In the genomic region with DNA sequence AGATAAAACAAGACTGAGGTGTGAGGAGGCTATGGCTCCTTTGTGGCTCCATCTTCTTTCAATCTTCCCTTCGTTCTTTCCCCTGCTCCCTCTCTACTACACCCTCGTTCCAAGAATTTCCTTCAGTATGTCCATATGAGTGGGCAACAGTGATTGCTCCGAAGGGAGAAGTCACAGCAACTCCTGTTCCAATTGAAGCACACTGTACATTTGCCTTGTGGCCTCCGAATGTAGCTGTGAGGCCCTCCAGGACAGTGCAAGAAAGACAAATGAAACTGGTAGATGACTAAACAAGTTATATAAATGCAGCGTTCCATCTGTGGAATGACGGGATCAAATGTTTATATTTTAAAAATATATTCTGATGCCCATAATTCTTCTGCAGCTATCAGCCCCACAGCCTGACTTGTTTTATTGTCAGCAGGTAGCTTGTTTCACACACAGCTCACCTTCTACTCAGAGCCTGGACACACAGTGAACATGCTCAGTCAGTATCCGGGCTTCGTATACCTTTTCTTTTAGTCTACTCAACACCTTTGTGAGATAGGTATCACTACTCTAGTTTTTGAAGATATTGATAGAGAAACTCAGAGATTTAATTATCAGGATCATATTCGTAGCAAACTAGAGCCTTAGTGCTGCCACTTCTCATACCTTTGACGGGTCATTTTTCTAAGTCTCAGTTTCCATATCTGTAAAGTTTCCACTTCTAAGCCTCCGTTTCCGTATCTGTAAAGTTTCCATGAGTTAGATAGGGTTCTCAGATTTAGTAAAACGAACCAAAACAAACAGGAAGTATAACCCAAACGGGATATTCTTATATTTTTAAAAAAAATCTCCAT, we compare ENCODE assay signal across 8 cellular contexts. TPM values are rescaled to one million over a fixed set of nuclear protein-coding genes. Genes with fewer than 3 reads are reported as not detected.
DNase-seq lines count a peak whose midpoint lies in the region; ATAC-seq, FAIRE-seq and TF ChIP-seq lines count a peak whose summit lies in the region.

No MANE protein-coding gene starts in this region.

- peaks cover 2% of the 10 kb centered on the region; the same call in 1 of the 2 replicates for H3K9me3 ChIP-seq in HUES6 (ENCODE audit: control insufficient read depth, insufficient read depth, low read depth, low read length)

- intact Hi-C loops in MCF 10A (cut with micrococcal nuclease) = no loop called here

- peaks cover 8% of the 10 kb centered on the region for H3K9me3 Mint-ChIP-seq in MCF 10A (ENCODE audit: unreplicated experiment)
- peaks cover 20% of the 10 kb centered on the region for H3K9me3 Mint-ChIP-seq in nephron progenitor cell

- peaks cover 5% of the 10 kb centered on the region; the same call in 1 of the 2 replicates for H3K4me1 ChIP-seq in HUES6 (ENCODE audit: control insufficient read depth, insufficient read depth, low read length)

- TF ChIP-seq CTCF in MCF 10A (IDR thresholded peaks at IDR 0.05; ENCODE audit: unreplicated experiment) (no peak), nephron progenitor cell (IDR thresholded peaks at IDR 0.05) (no peak)

- CTCF ChIA-PET in MCF 10A (lab: Yijun Ruan, JAX) = interaction anchor here (0.6 to 1.3 kb wide), 4 partner anchors 28 to 455 kb away, joined by 3 to 4 read pairs (median 3); no protein-coding TSS in a partner anchor

- TF ChIP-seq POLR2A in GM12891 (IDR thresholded peaks at IDR 0.05; ENCODE audit: low read depth, low read length) = no peak

- H3K27me3 Mint-ChIP-seq in MCF 10A (ENCODE audit: insufficient read depth, unreplicated experiment) = no peaks in the 10 kb centered on the region
- no peaks in the 10 kb centered on the region for H3K27me3 Mint-ChIP-seq in nephron progenitor cell (ENCODE audit: low read depth, poor library complexity)

- no peak for ATAC-seq in HG03280 (IDR thresholded peaks at IDR 0.05; ENCODE audit: unreplicated experiment)

- H3K4me3 Mint-ChIP-seq in MCF 10A (ENCODE audit: unreplicated experiment) = peak overlapping the region; percentile 87
- H3K4me3 Mint-ChIP-seq in nephron progenitor cell = peak overlapping the region; percentile 72

- peaks cover 4% of the 10 kb centered on the region for H3K4me1 Mint-ChIP-seq in MCF 10A (ENCODE audit: insufficient read depth, unreplicated experiment)
- peaks cover 14% of the 10 kb centered on the region for H3K4me1 Mint-ChIP-seq in nephron progenitor cell

- H3K36me3 ChIP-seq in HUES6 (ENCODE audit: control insufficient read depth, insufficient read depth, low read length) = no peaks in the 10 kb centered on the region

- H3K27ac Mint-ChIP-seq in MCF 10A (ENCODE audit: low read depth, unreplicated experiment) = no peak overlapping the region
- H3K27ac Mint-ChIP-seq in nephron progenitor cell = no peak overlapping the region

- POLR2A ChIA-PET in MCF 10A (lab: Yijun Ruan, JAX) = interaction anchor here (1.4 to 1.5 kb wide), 2 partner anchors 206 to 410 kb away, joined by 5 to 7 read pairs; no protein-coding TSS in a partner anchor

- H3K36me3 Mint-ChIP-seq in MCF 10A (ENCODE audit: insufficient read depth, unreplicated experiment) (peaks cover 4% of the 10 kb centered on the region), nephron progenitor cell (ENCODE audit: low read depth) (peaks cover 11% of the 10 kb centered on the region)

- no peaks in the 10 kb centered on the region for H3K27me3 ChIP-seq in HUES6 (ENCODE audit: control insufficient read depth, insufficient read depth, low read length)

- DNase-seq in GM12891 (ENCODE audit: insufficient read length, low spot score) = no peak
- DNase-seq in MCF 10A (ENCODE audit: unreplicated experiment) = peak; percentile 10
- DNase-seq in nephron progenitor cell = no peak
- no peak for DNase-seq in NCI-H226
- DNase-seq in stimulated activated CD8-positive, alpha-beta memory T cell treated with anti-CD3 and anti-CD28 coated beads, Interleukin-4, amount 100 ng/mL, for 48 hours = no peak
- no peak for DNase-seq in AG08395 (ENCODE audit: low spot score)

- H3K9ac ChIP-seq in HUES6 (ENCODE audit: low read length) = no peak overlapping the region

- H3K27ac ChIP-seq in HUES6 (ENCODE audit: low read depth, low read length) = peak overlapping the region; percentile 42; the same call in 1 of the 2 replicates

- no TSS peak for BruUV-seq in MCF 10A (replicated peaks; lab: Mats Ljungman, UMichigan)

- H3K4me3 ChIP-seq in HUES6 (ENCODE audit: low read depth, low read length) = peak overlapping the region; percentile 60

- FAIRE-seq in GM12891 (lab: Jason Lieb, UNC) = peak; percentile 52

TF ChIP-seq in GM12891, 5 proteins besides CTCF, POLR2A, EP300 and RAD21:
- TF ChIP-seq PAX5 (IDR thresholded peaks at IDR 0.05; ENCODE audit: insufficient read depth, low read length, severe bottlenecking) (no peak), POLR2AphosphoS5 (IDR thresholded peaks at IDR 0.05; ENCODE audit: low read depth, low read length) (no peak), SPI1 (IDR thresholded peaks at IDR 0.05; ENCODE audit: low read depth, low read length) (no peak), POU2F2 (IDR thresholded peaks at IDR 0.05; ENCODE audit: low read depth, low read length) (no peak), TAF1 (IDR thresholded peaks at IDR 0.05; ENCODE audit: low read depth, low read length) (no peak)

RNA-seq across cellular contexts. Expression of gene FOXN2, which starts 1.2 kb away (rescaled TPM):
- 5.0 TPM for polyA plus RNA-seq in GM12891 (2012; ENCODE audit: low read depth, missing spikeins)
- total RNA-seq in MCF 10A (2022) = 24.4 and 29.3 TPM in 2 replicates
